ENCODE assay signal across 1 cellular context in the genomic region with DNA sequence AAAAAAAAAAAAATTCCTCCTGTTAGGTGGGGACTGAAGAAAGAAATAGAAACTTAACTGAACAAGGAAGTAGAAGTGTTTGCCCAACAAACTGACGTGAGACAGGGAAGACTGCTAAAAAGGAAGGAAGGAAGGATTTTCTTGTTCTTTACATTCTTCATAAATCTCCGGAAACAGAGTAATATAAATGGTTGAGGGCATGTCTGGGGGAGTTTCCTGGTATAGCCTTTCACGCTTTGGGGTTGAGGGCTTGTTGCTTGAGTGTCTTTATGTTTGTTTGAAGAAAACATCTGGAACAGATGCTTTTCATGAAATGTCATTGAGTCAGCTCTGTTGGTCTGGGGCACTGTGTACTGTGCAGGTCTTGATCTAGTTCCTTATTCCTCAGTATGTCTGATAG.
TF ChIP-seq lines count a peak whose summit lies in the region.

No MANE protein-coding gene starts in this region.

TF ChIP-seq in GM12878, 131 proteins besides CTCF, POLR2A, EP300 and RAD21:
- TF ChIP-seq SMARCA5 (IDR thresholded peaks at IDR 0.05) (no peak), MYC (IDR thresholded peaks at IDR 0.05; ENCODE audit: insufficient read depth, insufficient read length, insufficient replicate concordance, low read length, severe bottlenecking) (no peak), SMC3 (IDR thresholded peaks at IDR 0.05; ENCODE audit: borderline replicate concordance, low read length) (no peak)
